Comparison of ENCODE assay signal across 9 cellular contexts in genomic region chr22:28792491-28793383, GRCh38. TPM values are rescaled to one million over a fixed set of nuclear protein-coding genes. Genes with fewer than 3 reads are reported as not detected.
DNase-seq lines count a peak whose midpoint lies in the region; ATAC-seq, FAIRE-seq and TF ChIP-seq lines count a peak whose summit lies in the region.
"Had no signal": no experiment of that assay in that cellular context is flagged by ENCODE, and none has a peak within 500 bp of the region (broad histone marks: within the 10 kb centered on the region; RNA-seq: fewer than 3 reads in every experiment).

No MANE protein-coding gene starts in this region.

- RAD21 ChIA-PET in GM12878 (lab: Charles Lee; ENCODE audit: unreplicated experiment), result interaction anchor here (1.3 to 7.6 kb wide), 5 partner anchors 8 to 35 kb away, joined by 3 to 69 read pairs (median 6); partner anchors contain the start of gene XBP1

- H3K27me3 ChIP-seq in CD4-positive, alpha-beta T cell (ENCODE audit: control insufficient read depth, insufficient read depth, low read length), result no peaks in the 10 kb centered on the region
- H3K27me3 ChIP-seq in GM12878 (replicated peaks in 1 of 2; ENCODE audit: control insufficient read depth in 2 of 2, insufficient read depth in 2 of 2, low read length in 1 of 2), result no peaks in the 10 kb centered on the region

- ATAC-seq in CD4-positive, alpha-beta T cell (ENCODE audit: poor library complexity), result no peak
- peak; percentile 43 for ATAC-seq in GM19372 (IDR thresholded peaks at IDR 0.05; ENCODE audit: low read depth, unreplicated experiment)
- ATAC-seq in HG03196 (IDR thresholded peaks at IDR 0.05; ENCODE audit: unreplicated experiment), result peak; percentile 38
- peak; percentile 65 for ATAC-seq in GM12878
- ATAC-seq in GM18858 (IDR thresholded peaks at IDR 0.05; ENCODE audit: unreplicated experiment), result no peak
- no peak for ATAC-seq in HG02588 (IDR thresholded peaks at IDR 0.05; ENCODE audit: unreplicated experiment)

- H3K79me2 ChIP-seq in GM12878 (ENCODE audit: control insufficient read depth, insufficient read depth, low read length), result peaks cover 28% of the 10 kb centered on the region

- H4K20me1 ChIP-seq in GM12878 (ENCODE audit: control insufficient read depth, insufficient read depth), result no peaks in the 10 kb centered on the region

- peak overlapping the region; percentile 4 for H3K27ac Mint-ChIP-seq in CD4-positive, alpha-beta T cell

- 17% methylated on average over 15 of the region's 15 CpGs for WGBS in GM12878 (ENCODE audit: insufficient coverage, insufficient replicate concordance, low lambda C conversion rate, missing lambda C conversion rate)

- H2AFZ ChIP-seq in GM12878 (ENCODE audit: control insufficient read depth, low read depth, low read length), result no peak overlapping the region

- H3K27ac ChIP-seq in CD4-positive, alpha-beta T cell (ENCODE audit: low read depth, low read length), result peak overlapping the region; percentile 39
- H3K27ac ChIP-seq in GM12878 (ENCODE audit: control insufficient read depth, insufficient read depth), result peak overlapping the region; percentile 54

- SMC1A ChIA-PET in GM12878 (lab: Charles Lee; ENCODE audit: uncharacterized antibody, unreplicated experiment), result interaction anchor here (0.7 to 10.7 kb wide), 8 partner anchors 20 to 191 kb away, joined by 3 to 95 read pairs (median 5); no protein-coding TSS in a partner anchor

- peaks cover 75% of the 10 kb centered on the region for H3K36me3 Mint-ChIP-seq in CD4-positive, alpha-beta T cell (ENCODE audit: low read depth)

- peak; percentile 61 for TF ChIP-seq POLR2A in GM12878 (IDR thresholded peaks at IDR 0.05; ENCODE audit: low read depth, low read length)

- peak overlapping the region; percentile 14 for H3K4me3 Mint-ChIP-seq in CD4-positive, alpha-beta T cell

- peak overlapping the region; percentile 40 for H3K4me2 ChIP-seq in GM12878 (ENCODE audit: control insufficient read depth, insufficient read depth)

- peak overlapping the region; percentile 7; the same call in 1 of the 2 replicates for H3K4me3 ChIP-seq in GM12878
- H3K4me3 ChIP-seq: lung had no signal

- TF ChIP-seq CTCF in CD4-positive, alpha-beta T cell (IDR thresholded peaks at IDR 0.05), result no peak
- TF ChIP-seq CTCF in GM12878 (IDR thresholded peaks at IDR 0.05 in 2 of 3, conservative IDR thresholded peaks at IDR 0.05 in 1 of 3; ENCODE audit: control insufficient read depth in 2 of 3, extremely low read depth in 1 of 3, insufficient read depth in 1 of 3, low read depth in 3 of 3, low read length in 3 of 3), result no peak

- intact Hi-C loops in CD4-positive, alpha-beta T cell (cut with DNase I, micrococcal nuclease), result no loop called here
- intact Hi-C loops in GM12878 (cut with micrococcal nuclease; ENCODE audit: unreplicated experiment), result loop anchor here (5.0 to 10.0 kb wide), 2 partner anchors 50 to 118 kb away; partner anchors contain the start of genes CHEK2, HSCB and TTC28

- peaks cover 8 to 26% of the 10 kb centered on the region in 2 experiments for H3K36me3 ChIP-seq in GM12878 (ENCODE audit: control insufficient read depth in 2 of 2, insufficient read depth in 2 of 2, low read length in 1 of 2)

- H3K27me3 Mint-ChIP-seq in CD4-positive, alpha-beta T cell, result no peaks in the 10 kb centered on the region

- peaks cover 50% of the 10 kb centered on the region for H3K4me1 ChIP-seq in GM12878 (ENCODE audit: control insufficient read depth, insufficient read depth, low read length)

- CTCF ChIA-PET in CD4-positive, alpha-beta T cell (lab: Charles Lee), result interaction anchor here (5.1 kb wide), 1 partner anchor 37 kb away, joined by 22 read pairs; no protein-coding TSS in a partner anchor
- CTCF ChIA-PET in GM12878 (lab: Yijun Ruan, JAX), result interaction anchor here (0.7 to 10.4 kb wide), 6 partner anchors 19 to 192 kb away, joined by 3 to 126 read pairs (median 23); partner anchors contain the start of gene CCDC117

- no peak overlapping the region for H3K9ac ChIP-seq in GM12878 (ENCODE audit: control insufficient read depth, insufficient read depth, low read length)

- no TSS peak for BruUV-seq in GM12878 (replicated peaks; lab: Mats Ljungman, UMichigan)

- no peak for DNase-seq in CD4-positive, alpha-beta T cell
- DNase-seq in GM12878 (ENCODE audit: low read depth, low spot score) (no peak), NAMALWA (ENCODE audit: low spot score) (no peak)
- no peak for DNase-seq in activated CD4-positive, alpha-beta T cell treated with anti-CD3 and anti-CD28 coated beads for 48 hours

- in situ Hi-C loops in GM12878 (cut with MboI), result no loop called here

- POLR2A ChIA-PET in CD4-positive, alpha-beta T cell (lab: Charles Lee), result interaction anchor here (0.6 to 3.7 kb wide), 2 partner anchors 7 to 192 kb away, joined by 3 to 40 read pairs; partner anchors contain the start of gene XBP1
- POLR2A ChIA-PET in GM12878 (lab: Charles Lee), result interaction anchor here (0.6 to 5.7 kb wide), 6 partner anchors 8 to 385 kb away, joined by 3 to 31 read pairs (median 4); partner anchors contain the start of gene XBP1

- H3K4me1 Mint-ChIP-seq in CD4-positive, alpha-beta T cell (ENCODE audit: low read depth), result peaks cover 71% of the 10 kb centered on the region

- no peak for TF ChIP-seq RAD21 in GM12878 (IDR thresholded peaks at IDR 0.05; ENCODE audit: insufficient read depth, low read depth, low read length)

- no peak for FAIRE-seq in GM12878 (lab: Jason Lieb, UNC)

- TF ChIP-seq EP300 in GM12878 (IDR thresholded peaks at IDR 0.05; ENCODE audit: borderline replicate concordance in 1 of 2, control insufficient read depth in 1 of 2, low read depth in 2 of 2, low read length in 2 of 2), result no peak

- H3K9me3 ChIP-seq in CD4-positive, alpha-beta T cell (ENCODE audit: control insufficient read depth, low read length), result no peaks in the 10 kb centered on the region
- H3K9me3 ChIP-seq in GM12878 (replicated peaks; ENCODE audit: control insufficient read depth, insufficient read depth, low read length), result no peaks in the 10 kb centered on the region

- H3K9me3 Mint-ChIP-seq in CD4-positive, alpha-beta T cell, result no peaks in the 10 kb centered on the region

RNA-seq across cellular contexts. Expression of gene XBP1, which starts 7.6 kb away (rescaled TPM):
- total RNA-seq in CD4-positive, alpha-beta T cell, result 100 to 1,000 TPM; 180 to 190 TPM
- total RNA-seq in GM12878 (2013; cell fraction: nucleolus; rRNA removed), result 59.0 and 62.3 TPM in 2 replicates
- total RNA-seq in GM12878 (2014; rRNA removed), result 234 and 238 TPM in 2 replicates
- 134 and 138 TPM in 2 replicates for total RNA-seq in GM12878 (2014; rRNA removed; fragmentation: Illumina TruSeq; extraction: Trizol)
- total RNA-seq in GM12878 (2021), result 141 and 149 TPM in 2 replicates
- 145 TPM for polyA plus RNA-seq in GM12878 (2011; ENCODE audit: low read depth)
- 93.1 and 96.5 TPM in 2 replicates for polyA plus RNA-seq in GM12878 (2011; rRNA removed)
- 81.6 and 104 TPM in 2 replicates for polyA plus RNA-seq in GM12878 (2011; cell fraction: cytosol; rRNA removed)
- polyA plus RNA-seq in GM12878 (2011; cell fraction: nucleus; rRNA removed), result 46.9 and 50.2 TPM in 2 replicates
- polyA plus RNA-seq in GM12878 (2012), result 156 and 163 TPM in 2 replicates
- 165 and 186 TPM in 2 replicates for polyA plus RNA-seq in GM12878 (2014; fragmentation: Illumina TruSeq; extraction: Trizol)
- 10 to 100 TPM; 44.5 to 67.3 TPM for polyA plus RNA-seq in GM12878 (2014; fragmentation: Nextera tagmentation; extraction: Ambion mirVana)
- 149 and 183 TPM in 2 replicates for polyA plus RNA-seq in GM12878 (2014; rRNA removed)
- 100 to 1,000 TPM; 276 to 313 TPM for polyA plus RNA-seq in GM12878 (2016; fragmentation: Nextera tagmentation; extraction: Ambion mirVana)
- polyA minus RNA-seq in GM12878 (2011; rRNA and poly(A)+ RNA removed), result 115 and 124 TPM in 2 replicates
- 39.5 and 42.4 TPM in 2 replicates for polyA minus RNA-seq in GM12878 (2011; cell fraction: cytosol; rRNA and poly(A)+ RNA removed)
- 24.5 and 42.6 TPM in 2 replicates for polyA minus RNA-seq in GM12878 (2011; cell fraction: nucleus; rRNA and poly(A)+ RNA removed)

RNA-seq across cellular contexts. Expression of gene CCDC117, which starts 20.2 kb away (rescaled TPM):
- total RNA-seq in CD4-positive, alpha-beta T cell, result 10 to 100 TPM; 14.2 to 16.1 TPM
- total RNA-seq in GM12878 (2013; cell fraction: nucleolus; rRNA removed), result 14.8 and 16.4 TPM in 2 replicates
- total RNA-seq in GM12878 (2014; rRNA removed) (18.0 and 21.2 TPM in 2 replicates), GM12878 (2014; rRNA removed; fragmentation: Illumina TruSeq; extraction: Trizol) (21.7 TPM in 2 replicates), GM12878 (2021) (19.5 and 24.2 TPM in 2 replicates)
- polyA plus RNA-seq in GM12878 (2011; ENCODE audit: low read depth), result 6.4 TPM
- polyA plus RNA-seq in GM12878 (2011; rRNA removed) (24.6 and 49.9 TPM in 2 replicates), GM12878 (2014; fragmentation: Illumina TruSeq; extraction: Trizol) (22.2 and 26.1 TPM in 2 replicates), GM12878 (2014; fragmentation: Nextera tagmentation; extraction: Ambion mirVana) (1 to 10 TPM; 6.3 to 8.3 TPM), GM12878 (2014; rRNA removed) (11.7 and 12.8 TPM in 2 replicates), GM12878 (2016; fragmentation: Nextera tagmentation; extraction: Ambion mirVana) (10 to 100 TPM; 31.7 to 32.2 TPM)
- 7.9 and 10.2 TPM in 2 replicates for polyA plus RNA-seq in GM12878 (2011; cell fraction: cytosol; rRNA removed)
- polyA plus RNA-seq in GM12878 (2011; cell fraction: nucleus; rRNA removed), result 4.3 and 7.9 TPM in 2 replicates
- polyA plus RNA-seq in GM12878 (2012), result 13.3 TPM in 2 replicates
- 10.0 and 12.5 TPM in 2 replicates for polyA minus RNA-seq in GM12878 (2011; rRNA and poly(A)+ RNA removed)
- 11.5 and 15.5 TPM in 2 replicates for polyA minus RNA-seq in GM12878 (2011; cell fraction: cytosol; rRNA and poly(A)+ RNA removed)
- 2.4 and 4.3 TPM in 2 replicates for polyA minus RNA-seq in GM12878 (2011; cell fraction: nucleus; rRNA and poly(A)+ RNA removed)

RNA-seq across cellular contexts. Expression of gene HSCB, which starts 50.9 kb away (rescaled TPM):
- total RNA-seq in CD4-positive, alpha-beta T cell, result 1 to 10 TPM; 3.4 to 3.7 TPM
- 6.1 and 7.0 TPM in 2 replicates for total RNA-seq in GM12878 (2013; cell fraction: nucleolus; rRNA removed)
- total RNA-seq in GM12878 (2014; rRNA removed), result 20.8 and 21.2 TPM in 2 replicates
- 20.9 and 22.2 TPM in 2 replicates for total RNA-seq in GM12878 (2014; rRNA removed; fragmentation: Illumina TruSeq; extraction: Trizol)
- total RNA-seq in GM12878 (2021), result 15.3 and 16.0 TPM in 2 replicates
- 15.0 TPM for polyA plus RNA-seq in GM12878 (2011; ENCODE audit: low read depth)
- 18.3 and 20.8 TPM in 2 replicates for polyA plus RNA-seq in GM12878 (2011; rRNA removed)
- polyA plus RNA-seq in GM12878 (2011; cell fraction: cytosol; rRNA removed), result 15.6 and 17.7 TPM in 2 replicates
- polyA plus RNA-seq in GM12878 (2011; cell fraction: nucleus; rRNA removed), result 2.9 and 3.4 TPM in 2 replicates
- 19.5 and 23.4 TPM in 2 replicates for polyA plus RNA-seq in GM12878 (2012)
- 15.9 and 18.7 TPM in 2 replicates for polyA plus RNA-seq in GM12878 (2014; fragmentation: Illumina TruSeq; extraction: Trizol)
- polyA plus RNA-seq in GM12878 (2014; fragmentation: Nextera tagmentation; extraction: Ambion mirVana), result 10 to 100 TPM; 10.6 to 19.0 TPM
- 24.2 and 26.6 TPM in 2 replicates for polyA plus RNA-seq in GM12878 (2014; rRNA removed)
- 10 to 100 TPM; 26.9 to 28.4 TPM for polyA plus RNA-seq in GM12878 (2016; fragmentation: Nextera tagmentation; extraction: Ambion mirVana)
- polyA minus RNA-seq in GM12878 (2011; rRNA and poly(A)+ RNA removed), result 4.1 and 6.5 TPM in 2 replicates
- polyA minus RNA-seq in GM12878 (2011; cell fraction: cytosol; rRNA and poly(A)+ RNA removed), result 3.6 and 4.5 TPM in 2 replicates
- polyA minus RNA-seq in GM12878 (2011; cell fraction: nucleus; rRNA and poly(A)+ RNA removed), result 2.5 and 3.9 TPM in 2 replicates

RNA-seq across cellular contexts. Expression of gene CHEK2, which starts 51.1 kb away (rescaled TPM):
- 1 to 10 TPM; 2.6 to 4.0 TPM for total RNA-seq in CD4-positive, alpha-beta T cell
- 59.0 and 64.3 TPM in 2 replicates for total RNA-seq in GM12878 (2013; cell fraction: nucleolus; rRNA removed)
- 17.8 and 20.7 TPM in 2 replicates for total RNA-seq in GM12878 (2014; rRNA removed)
- 22.9 and 25.6 TPM in 2 replicates for total RNA-seq in GM12878 (2014; rRNA removed; fragmentation: Illumina TruSeq; extraction: Trizol)
- total RNA-seq in GM12878 (2021), result 18.4 and 29.9 TPM in 2 replicates
- polyA plus RNA-seq in GM12878 (2011; ENCODE audit: low read depth), result 20.8 TPM
- polyA plus RNA-seq in GM12878 (2011; rRNA removed), result 59.7 and 61.5 TPM in 2 replicates
- 43.5 and 70.8 TPM in 2 replicates for polyA plus RNA-seq in GM12878 (2011; cell fraction: cytosol; rRNA removed)
- 39.7 and 41.2 TPM in 2 replicates for polyA plus RNA-seq in GM12878 (2011; cell fraction: nucleus; rRNA removed)
- 14.3 and 19.4 TPM in 2 replicates for polyA plus RNA-seq in GM12878 (2012)
- 27.7 and 36.9 TPM in 2 replicates for polyA plus RNA-seq in GM12878 (2014; fragmentation: Illumina TruSeq; extraction: Trizol)
- 10 to 100 TPM; 31.1 to 31.4 TPM for polyA plus RNA-seq in GM12878 (2014; fragmentation: Nextera tagmentation; extraction: Ambion mirVana)
- polyA plus RNA-seq in GM12878 (2014; rRNA removed), result 21.3 and 22.5 TPM in 2 replicates
- 10 to 100 TPM; 15.7 to 18.5 TPM for polyA plus RNA-seq in GM12878 (2016; fragmentation: Nextera tagmentation; extraction: Ambion mirVana)
- 28.1 and 40.4 TPM in 2 replicates for polyA minus RNA-seq in GM12878 (2011; rRNA and poly(A)+ RNA removed)
- polyA minus RNA-seq in GM12878 (2011; cell fraction: cytosol; rRNA and poly(A)+ RNA removed), result 19.4 and 26.2 TPM in 2 replicates
- polyA minus RNA-seq in GM12878 (2011; cell fraction: nucleus; rRNA and poly(A)+ RNA removed), result 17.9 and 36.3 TPM in 2 replicates

Comparison
In these comparisons a context has a peak if more than half of its experiments do, and no peak if none do; other contexts are left out.
1. ATAC-seq: peak in GM19372 (single experiment), HG03196 (single experiment) and GM12878 (single experiment); none in CD4-positive, alpha-beta T cell (single experiment), GM18858 (single experiment) and HG02588 (single experiment).